In genomic region chr4:95158626-95159025, GRCh38 we compare ENCODE assay signal across 1 cellular context.
TF ChIP-seq lines count a peak whose summit lies in the region.

No MANE protein-coding gene starts in this region.

TF ChIP-seq in WTC11, 78 proteins besides CTCF, POLR2A, EP300 and RAD21 (continued from another document):
- TF ChIP-seq, protein P1, sequence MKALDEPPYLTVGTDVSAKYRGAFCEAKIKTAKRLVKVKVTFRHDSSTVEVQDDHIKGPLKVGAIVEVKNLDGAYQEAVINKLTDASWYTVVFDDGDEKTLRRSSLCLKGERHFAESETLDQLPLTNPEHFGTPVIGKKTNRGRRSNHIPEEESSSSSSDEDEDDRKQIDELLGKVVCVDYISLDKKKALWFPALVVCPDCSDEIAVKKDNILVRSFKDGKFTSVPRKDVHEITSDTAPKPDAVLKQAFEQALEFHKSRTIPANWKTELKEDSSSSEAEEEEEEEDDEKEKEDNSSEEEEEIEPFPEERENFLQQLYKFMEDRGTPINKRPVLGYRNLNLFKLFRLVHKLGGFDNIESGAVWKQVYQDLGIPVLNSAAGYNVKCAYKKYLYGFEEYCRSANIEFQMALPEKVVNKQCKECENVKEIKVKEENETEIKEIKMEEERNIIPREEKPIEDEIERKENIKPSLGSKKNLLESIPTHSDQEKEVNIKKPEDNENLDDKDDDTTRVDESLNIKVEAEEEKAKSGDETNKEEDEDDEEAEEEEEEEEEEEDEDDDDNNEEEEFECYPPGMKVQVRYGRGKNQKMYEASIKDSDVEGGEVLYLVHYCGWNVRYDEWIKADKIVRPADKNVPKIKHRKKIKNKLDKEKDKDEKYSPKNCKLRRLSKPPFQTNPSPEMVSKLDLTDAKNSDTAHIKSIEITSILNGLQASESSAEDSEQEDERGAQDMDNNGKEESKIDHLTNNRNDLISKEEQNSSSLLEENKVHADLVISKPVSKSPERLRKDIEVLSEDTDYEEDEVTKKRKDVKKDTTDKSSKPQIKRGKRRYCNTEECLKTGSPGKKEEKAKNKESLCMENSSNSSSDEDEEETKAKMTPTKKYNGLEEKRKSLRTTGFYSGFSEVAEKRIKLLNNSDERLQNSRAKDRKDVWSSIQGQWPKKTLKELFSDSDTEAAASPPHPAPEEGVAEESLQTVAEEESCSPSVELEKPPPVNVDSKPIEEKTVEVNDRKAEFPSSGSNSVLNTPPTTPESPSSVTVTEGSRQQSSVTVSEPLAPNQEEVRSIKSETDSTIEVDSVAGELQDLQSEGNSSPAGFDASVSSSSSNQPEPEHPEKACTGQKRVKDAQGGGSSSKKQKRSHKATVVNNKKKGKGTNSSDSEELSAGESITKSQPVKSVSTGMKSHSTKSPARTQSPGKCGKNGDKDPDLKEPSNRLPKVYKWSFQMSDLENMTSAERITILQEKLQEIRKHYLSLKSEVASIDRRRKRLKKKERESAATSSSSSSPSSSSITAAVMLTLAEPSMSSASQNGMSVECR (CRISPR knock-in tag; IDR thresholded peaks at IDR 0.05; ENCODE audit: borderline replicate concordance) = no peak
- TF ChIP-seq IRF2 (CRISPR knock-in tag; IDR thresholded peaks at IDR 0.05; ENCODE audit: borderline replicate concordance, low read depth) (no peak), ZNF671 (CRISPR knock-in tag; IDR thresholded peaks at IDR 0.05) (no peak), E2F1 (CRISPR knock-in tag; IDR thresholded peaks at IDR 0.05) (no peak), ZBTB21 (CRISPR knock-in tag; IDR thresholded peaks at IDR 0.05; ENCODE audit: borderline replicate concordance) (no peak), ZNF121 (CRISPR knock-in tag; IDR thresholded peaks at IDR 0.05) (no peak), CBFB (CRISPR knock-in tag; IDR thresholded peaks at IDR 0.05; ENCODE audit: low read depth) (no peak), HMGXB4 (CRISPR knock-in tag; IDR thresholded peaks at IDR 0.05) (no peak), ZSCAN18 (CRISPR knock-in tag; IDR thresholded peaks at IDR 0.05) (no peak), GRHL2 (CRISPR knock-in tag; IDR thresholded peaks at IDR 0.05; ENCODE audit: insufficient replicate concordance, severe bottlenecking) (no peak)
